7 cellular contexts compared by ENCODE assay signal in genomic region chr19:42535276-42535675, GRCh38. TPM values are rescaled to one million over a fixed set of nuclear protein-coding genes. Genes with fewer than 3 reads are reported as not detected.
"Had no signal": no experiment of that assay in that cellular context is flagged by ENCODE, and none has a peak within 500 bp of the region (broad histone marks: within the 10 kb centered on the region; RNA-seq: fewer than 3 reads in every experiment).

No MANE protein-coding gene starts in this region.

RNA-seq across cellular contexts. Expression of gene CEACAM1, which starts 7.0 kb away (rescaled TPM):
- total RNA-seq: GM23248, HFFc6 had no signal
- polyA plus RNA-seq: GM23248 had no signal

RNA-seq across cellular contexts. Expression of gene CEACAM8, which starts 59.4 kb away (rescaled TPM):
- total RNA-seq: GM23248, GM23338, H1, H4, H7, H9, HFFc6 had no signal
- polyA plus RNA-seq: GM23248, GM23338, H1 had no signal
